ENCODE assay signal across 1 cellular context in genomic region chr1:212644866-212645556, GRCh38.
TF ChIP-seq lines count a peak whose summit lies in the region.

No MANE protein-coding gene starts in this region.

TF ChIP-seq in K562, 482 proteins besides CTCF, POLR2A, EP300 and RAD21:
- TF ChIP-seq ZNF766 (CRISPR knock-in tag; conservative IDR thresholded peaks at IDR 0.05) = 0 out of 2 replicates have a peak, but pooled peaks have one; percentile 20
- no peak for TF ChIP-seq NR2C1 (IDR thresholded peaks at IDR 0.05)
- peak; percentile 68 for TF ChIP-seq NR2C1 (tag; IDR thresholded peaks at IDR 0.05)
- no peak for TF ChIP-seq FOSL1 (tag; conservative IDR thresholded peaks at IDR 0.05)
- no peak for TF ChIP-seq ZNF740 (CRISPR knock-in tag; IDR thresholded peaks at IDR 0.05)
- TF ChIP-seq ZNF740 (tag; IDR thresholded peaks at IDR 0.05) = no peak
- no peak for TF ChIP-seq DACH1 (IDR thresholded peaks at IDR 0.05; ENCODE audit: partially characterized antibody)
- no peak for TF ChIP-seq WHSC1 (IDR thresholded peaks at IDR 0.05; ENCODE audit: low read length)
- TF ChIP-seq HBP1 (CRISPR knock-in tag; IDR thresholded peaks at IDR 0.05) = no peak
- no peak for TF ChIP-seq SETDB1 (IDR thresholded peaks at IDR 0.05; ENCODE audit: low read length)
- TF ChIP-seq NFE2 (IDR thresholded peaks at IDR 0.05; ENCODE audit: low read depth) = peak; percentile 73
- no peak for TF ChIP-seq ZBTB11 (CRISPR knock-in tag; IDR thresholded peaks at IDR 0.05)
- no peak for TF ChIP-seq ATF6 (CRISPR knock-in tag; IDR thresholded peaks at IDR 0.05)
- 0 out of 2 replicates have a peak, but pooled peaks have one; percentile 15 for TF ChIP-seq MAFG (tag; conservative IDR thresholded peaks at IDR 0.05)
- no peak for TF ChIP-seq ARID2 (IDR thresholded peaks at IDR 0.05)
- no peak for TF ChIP-seq ETV5 (CRISPR knock-in tag; IDR thresholded peaks at IDR 0.05; ENCODE audit: low read depth)
- no peak for TF ChIP-seq DMBX1 (CRISPR knock-in tag; IDR thresholded peaks at IDR 0.05; ENCODE audit: borderline replicate concordance)
- no peak for TF ChIP-seq ZNF444 (CRISPR knock-in tag; IDR thresholded peaks at IDR 0.05)
- no peak for TF ChIP-seq NR2C2 (CRISPR knock-in tag; IDR thresholded peaks at IDR 0.05)
- TF ChIP-seq NR2C2 (tag; IDR thresholded peaks at IDR 0.05) = peak; percentile 57
- TF ChIP-seq CREB3 (tag; conservative IDR thresholded peaks at IDR 0.05; ENCODE audit: low read depth) = no peak
- no peak for TF ChIP-seq NFIX (CRISPR knock-in tag; IDR thresholded peaks at IDR 0.05; ENCODE audit: low read depth)
- no peak for TF ChIP-seq SMAD3 (CRISPR knock-in tag; conservative IDR thresholded peaks at IDR 0.05)
- no peak for TF ChIP-seq HMGXB4 (CRISPR knock-in tag; IDR thresholded peaks at IDR 0.05)
- TF ChIP-seq ZEB2 (IDR thresholded peaks at IDR 0.05) = no peak
- 0 out of 2 replicates have a peak, but pooled peaks have one; percentile 13 for TF ChIP-seq THRB (CRISPR knock-in tag; conservative IDR thresholded peaks at IDR 0.05)
- 0 out of 2 replicates have a peak, but pooled peaks have one; percentile 18 for TF ChIP-seq OTX1 (CRISPR knock-in tag; IDR thresholded peaks at IDR 0.05)
- peak; percentile 31; the same call in 1 of the 2 replicates for TF ChIP-seq ZNF316 (IDR thresholded peaks at IDR 0.05)
- no peak for TF ChIP-seq AFF4 (CRISPR knock-in tag; IDR thresholded peaks at IDR 0.05)
- TF ChIP-seq CREM (IDR thresholded peaks at IDR 0.05; ENCODE audit: low read depth) = 0 out of 2 replicates have a peak, but pooled peaks have one; percentile 17
- no peak for TF ChIP-seq ILK (tag; IDR thresholded peaks at IDR 0.05; ENCODE audit: borderline replicate concordance, low read depth)
- peak; percentile 57; the same call in 1 of the 2 replicates for TF ChIP-seq C11orf30 (IDR thresholded peaks at IDR 0.05; ENCODE audit: low read depth)
- no peak for TF ChIP-seq ZBED1 (IDR thresholded peaks at IDR 0.05)
- no peak for TF ChIP-seq ATF1 (CRISPR knock-in tag; IDR thresholded peaks at IDR 0.05)
- TF ChIP-seq ATF1 (tag; IDR thresholded peaks at IDR 0.05) = peak; percentile 40
- TF ChIP-seq JUN (IDR thresholded peaks at IDR 0.05; ENCODE audit: borderline replicate concordance, low read depth, low read length) = no peak
- TF ChIP-seq JUN (CRISPR knock-in tag; IDR thresholded peaks at IDR 0.05; ENCODE audit: borderline replicate concordance) = no peak
- no peak for TF ChIP-seq ZNF140 (CRISPR knock-in tag; IDR thresholded peaks at IDR 0.05)
- TF ChIP-seq NFXL1 (CRISPR knock-in tag; IDR thresholded peaks at IDR 0.05) = no peak
- no peak for TF ChIP-seq NFATC3 (IDR thresholded peaks at IDR 0.05)
- no peak for TF ChIP-seq ZBTB26 (CRISPR knock-in tag; IDR thresholded peaks at IDR 0.05)
- TF ChIP-seq ZNF41 (CRISPR knock-in tag; conservative IDR thresholded peaks at IDR 0.05) = no peak
